Comparison of ENCODE assay signal across 21 cellular contexts in genomic region chr1:225482489-225482950, GRCh38. TPM values are rescaled to one million over a fixed set of nuclear protein-coding genes. Genes with fewer than 3 reads are reported as not detected.
A peak's percentile ranks its signal among the peaks of the same experiment; 100 is the strongest.
DNase-seq lines count a peak whose midpoint lies in the region; ATAC-seq and TF ChIP-seq lines count a peak whose summit lies in the region.
"Had no signal": no experiment of that assay in that cellular context is flagged by ENCODE, and none has a peak within 500 bp of the region (broad histone marks: within the 10 kb centered on the region; RNA-seq: fewer than 3 reads in every experiment).

No MANE protein-coding gene starts in this region.

- DNase-seq in NCI-H446 (lab: John Stamatoyannopoulos, UW) (peak; percentile 19 to 37), NCI-H446 treated with DMSO at 0.1 percent for 48 hours (lab: John Stamatoyannopoulos, UW) (no peak), astrocyte of the spinal cord (ENCODE audit: low read depth, low spot score) (peak; percentile 53), islet precursor cell (peak; percentile 52), tibial artery (peak in 1 of 2 donors; percentile 55), neural progenitor cell (ENCODE audit: low spot score) (no peak), GOT3 (lab: John Stamatoyannopoulos, UW) (no peak)
- no peak for DNase-seq in CD4-positive, alpha-beta T cell
- DNase-seq: 8988T; activated CD4-positive, alpha-beta T cell treated with anti-CD3 and anti-CD28 coated beads for 1 hour; activated CD8-positive, alpha-beta memory T cell treated with anti-CD3 and anti-CD28 coated beads, Interleukin-2, amount 50 U/mL, for 4 hours; activated naive CD4-positive, alpha-beta T cell; CD4-positive, CD25-positive, alpha-beta regulatory T cell; DMS79; effector memory CD8-positive, alpha-beta T cell; left lung; naive thymus-derived CD4-positive, alpha-beta T cell; NCI-H226; stimulated activated CD4-positive, alpha-beta T cell treated with anti-CD3 and anti-CD28 coated beads, Interleukin-15, amount 100 ng/mL, for 24 hours; stimulated activated naive CD4-positive, alpha-beta T cell treated with Interleukin-2 at 50 U/mL for 16 hours had no signal

- no peaks in the 10 kb centered on the region for H3K9me3 Mint-ChIP-seq in neural progenitor cell
- H3K9me3 Mint-ChIP-seq in CD4-positive, alpha-beta T cell = no peaks in the 10 kb centered on the region
- H3K9me3 Mint-ChIP-seq: CD4-positive, CD25-positive, alpha-beta regulatory T cell; effector memory CD8-positive, alpha-beta T cell; naive thymus-derived CD4-positive, alpha-beta T cell; T-helper 2 cell treated with Interferon-gamma antibody and Interleukin-4, amounts not matched to agents 5 μg/mL and 100 μg/mL, for 36 hours had no signal

- H3K4me3 Mint-ChIP-seq in neural progenitor cell = no peak overlapping the region
- no peak overlapping the region for H3K4me3 Mint-ChIP-seq in CD4-positive, alpha-beta T cell
- H3K4me3 Mint-ChIP-seq: CD4-positive, CD25-positive, alpha-beta regulatory T cell; effector memory CD8-positive, alpha-beta T cell; naive thymus-derived CD4-positive, alpha-beta T cell; T-helper 2 cell treated with Interferon-gamma antibody and Interleukin-4, amounts not matched to agents 5 μg/mL and 100 μg/mL, for 36 hours had no signal

- H3K36me3 ChIP-seq in tibial artery (no peaks in the 10 kb centered on the region), neural progenitor cell (no peaks in the 10 kb centered on the region)
- H3K36me3 ChIP-seq: left lung had no signal

- peaks cover 7% of the 10 kb centered on the region for H3F3A ChIP-seq in neural progenitor cell (ENCODE audit: low read depth)

- no peak overlapping the region for H3K27ac Mint-ChIP-seq in neural progenitor cell
- H3K27ac Mint-ChIP-seq in CD4-positive, alpha-beta T cell = no peak overlapping the region
- H3K27ac Mint-ChIP-seq: effector memory CD8-positive, alpha-beta T cell; T-helper 2 cell treated with Interferon-gamma antibody and Interleukin-4, amounts not matched to agents 5 μg/mL and 100 μg/mL, for 36 hours had no signal

- no peak overlapping the region for H2AFZ ChIP-seq in neural progenitor cell (replicated peaks)

- no peaks in the 10 kb centered on the region for H4K20me1 ChIP-seq in neural progenitor cell (ENCODE audit: low read depth)

- no peak for ATAC-seq in CD4-positive, alpha-beta T cell (ENCODE audit: poor library complexity)
- ATAC-seq: effector memory CD8-positive, alpha-beta T cell; left lung; naive thymus-derived CD4-positive, alpha-beta T cell had no signal

- TF ChIP-seq CTCF in astrocyte of the spinal cord (IDR thresholded peaks at IDR 0.05; ENCODE audit: low read depth, low read length) (no peak), tibial artery (IDR thresholded peaks at IDR 0.05) (no peak), neural progenitor cell (IDR thresholded peaks at IDR 0.05) (no peak)
- no peak for TF ChIP-seq CTCF in CD4-positive, alpha-beta T cell (IDR thresholded peaks at IDR 0.05)

- in situ Hi-C loops in astrocyte of the spinal cord (cut with HindIII; ENCODE audit: low sequenced_read_pairs) = no loop called here

- CTCF ChIA-PET in CD4-positive, alpha-beta T cell (lab: Charles Lee) = interaction anchor here (1.7 kb wide), 1 partner anchor 8 kb away, joined by 4 read pairs; no protein-coding TSS in a partner anchor

- intact Hi-C loops in tibial artery (cut with DNase I; ENCODE audit: low total_unique reads) = loop anchor here (10.0 kb wide), 1 partner anchor 172 kb away; the partner anchor contains the start of gene ENAH
- intact Hi-C loops in CD4-positive, alpha-beta T cell (cut with DNase I, micrococcal nuclease) = no loop called here

- H3K27me3 Mint-ChIP-seq in neural progenitor cell (ENCODE audit: insufficient read depth, low read depth) = peaks cover 16% of the 10 kb centered on the region
- no peaks in the 10 kb centered on the region for H3K27me3 Mint-ChIP-seq in CD4-positive, alpha-beta T cell

- peaks cover 17% of the 10 kb centered on the region for H3K4me1 Mint-ChIP-seq in neural progenitor cell
- peaks cover 8% of the 10 kb centered on the region for H3K4me1 Mint-ChIP-seq in CD4-positive, alpha-beta T cell (ENCODE audit: low read depth)

- POLR2A ChIA-PET in CD4-positive, alpha-beta T cell (lab: Charles Lee) = interaction anchor here (1.0 kb wide), 1 partner anchor 15 kb away, joined by 3 read pairs; no protein-coding TSS in a partner anchor

- H3K9me3 ChIP-seq in tibial artery (no peaks in the 10 kb centered on the region), neural progenitor cell (ENCODE audit: low read depth) (no peaks in the 10 kb centered on the region)
- no peaks in the 10 kb centered on the region for H3K9me3 ChIP-seq in CD4-positive, alpha-beta T cell (ENCODE audit: control insufficient read depth, low read length)
- H3K9me3 ChIP-seq: left lung had no signal

- H3K79me2 ChIP-seq in neural progenitor cell (ENCODE audit: low read depth) = no peaks in the 10 kb centered on the region

- H3K27ac ChIP-seq in tibial artery (peak overlapping the region; percentile 43 to 47), neural progenitor cell (no peak overlapping the region)
- H3K27ac ChIP-seq in CD4-positive, alpha-beta T cell (ENCODE audit: low read depth, low read length) = no peak overlapping the region
- H3K27ac ChIP-seq: left lung had no signal

- peaks cover 2% of the 10 kb centered on the region for H3K36me3 Mint-ChIP-seq in neural progenitor cell
- no peaks in the 10 kb centered on the region for H3K36me3 Mint-ChIP-seq in CD4-positive, alpha-beta T cell (ENCODE audit: low read depth)
- H3K36me3 Mint-ChIP-seq: CD4-positive, CD25-positive, alpha-beta regulatory T cell; naive thymus-derived CD4-positive, alpha-beta T cell had no signal

- H3K9ac ChIP-seq in neural progenitor cell = no peak overlapping the region

- no peaks in the 10 kb centered on the region for H3K27me3 ChIP-seq in tibial artery
- H3K27me3 ChIP-seq in neural progenitor cell = no peaks in the 10 kb centered on the region
- no peaks in the 10 kb centered on the region for H3K27me3 ChIP-seq in CD4-positive, alpha-beta T cell (ENCODE audit: control insufficient read depth, insufficient read depth, low read length)

- H3K4me2 ChIP-seq in neural progenitor cell = no peak overlapping the region

- H3K4me3 ChIP-seq in astrocyte of the spinal cord (ENCODE audit: low read depth, low read length) = no peak overlapping the region
- no peak overlapping the region for H3K4me3 ChIP-seq in tibial artery
- H3K4me3 ChIP-seq in neural progenitor cell = no peak overlapping the region
- H3K4me3 ChIP-seq: left lung had no signal

- H3K4me1 ChIP-seq in tibial artery (peaks cover 0 to 37% (median 16%) of the 10 kb centered on the region in 4 donors), neural progenitor cell (peaks cover 4% of the 10 kb centered on the region)
- H3K4me1 ChIP-seq: left lung had no signal

RNA-seq across cellular contexts. Expression of gene LBR, which starts 54.7 kb away (rescaled TPM):
- 116 and 171 TPM in 2 replicates for total RNA-seq in neural progenitor cell (ENCODE audit: low replicate concordance)
- total RNA-seq in CD4-positive, alpha-beta T cell = 100 to 1,000 TPM; 118 to 129 TPM

Comparison
In these comparisons a context has a peak if more than half of its experiments do, and no peak if none do; other contexts are left out.
1. DNase-seq: peak in NCI-H446 (2 of 2), astrocyte of the spinal cord (single experiment) and islet precursor cell (single experiment); none in NCI-H446 treated with DMSO at 0.1 percent for 48 hours (single experiment), neural progenitor cell (single experiment), CD4-positive, alpha-beta T cell (0 of 10) and GOT3 (single experiment).
2. H3K27ac ChIP-seq: peak in tibial artery (2 of 2); none in neural progenitor cell (single experiment) and CD4-positive, alpha-beta T cell (single experiment).